Comparison of ENCODE assay signal across 11 cellular contexts in genomic region chr4:82352825-82353370, GRCh38. TPM values are rescaled to one million over a fixed set of nuclear protein-coding genes. Genes with fewer than 3 reads are reported as not detected.
DNase-seq lines count a peak whose midpoint lies in the region; ATAC-seq and TF ChIP-seq lines count a peak whose summit lies in the region.
"Had no signal": no experiment of that assay in that cellular context is flagged by ENCODE, and none has a peak within 500 bp of the region (broad histone marks: within the 10 kb centered on the region; RNA-seq: fewer than 3 reads in every experiment).

No MANE protein-coding gene starts in this region.

- H4K91ac ChIP-seq in mesenchymal stem cell (ENCODE audit: low read length) = no peak overlapping the region

- H3K4me1 ChIP-seq in CD8-positive, alpha-beta memory T cell (ENCODE audit: insufficient read depth, low read length) = peaks cover 23% of the 10 kb centered on the region
- H3K4me1 ChIP-seq in mesenchymal stem cell (ENCODE audit: control insufficient read depth, insufficient read depth, low read depth, low read length) = peaks cover 1% of the 10 kb centered on the region
- H3K4me1 ChIP-seq: SJSA1 had no signal

- H3K9me3 ChIP-seq in CD8-positive, alpha-beta memory T cell (ENCODE audit: low read length) = no peaks in the 10 kb centered on the region
- no peaks in the 10 kb centered on the region for H3K9me3 ChIP-seq in mesenchymal stem cell (ENCODE audit: control insufficient read depth, low read length)
- H3K9me3 ChIP-seq: SJSA1 had no signal

- CTCF ChIA-PET in CD8-positive, alpha-beta memory T cell (lab: Charles Lee) = interaction anchor here (0.8 kb wide), 1 partner anchor 76 kb away, joined by 4 read pairs; no protein-coding TSS in a partner anchor
- CTCF ChIA-PET in WTC11 (lab: Charles Lee) = no interaction called here

- TF ChIP-seq CTCF in WTC11 (IDR thresholded peaks at IDR 0.05) = no peak

- H2BK120ac ChIP-seq in mesenchymal stem cell (ENCODE audit: low read depth, low read length) = no peak overlapping the region

- no peak for DNase-seq in CD8-positive, alpha-beta memory T cell
- DNase-seq in WTC11 (ENCODE audit: low spot score) (no peak), mesenchymal stem cell (peak; percentile 33), islet precursor cell (no peak), NCI-H2107 treated with DMSO at 0.1 percent for 48 hours (lab: John Stamatoyannopoulos, UW; ENCODE audit: unreplicated experiment) (no peak)
- DNase-seq: activated CD4-positive, alpha-beta T cell treated with anti-CD3 and anti-CD28 coated beads, Interleukin-2, amount 50 U/mL, for 48 hours; NCI-H526 had no signal

- peaks cover 9% of the 10 kb centered on the region for H3K79me1 ChIP-seq in mesenchymal stem cell (replicated peaks; ENCODE audit: low read length, poor library complexity, severe bottlenecking)

- no peak overlapping the region for H3K18ac ChIP-seq in mesenchymal stem cell (ENCODE audit: low read depth in 1 of 2, low read length in 2 of 2)

- H3K36me3 ChIP-seq in CD8-positive, alpha-beta memory T cell (ENCODE audit: insufficient read depth, low read length) = peaks cover 49% of the 10 kb centered on the region
- peaks cover 17 to 80% of the 10 kb centered on the region in 2 experiments for H3K36me3 ChIP-seq in mesenchymal stem cell (ENCODE audit: control insufficient read depth in 1 of 2, insufficient read depth in 2 of 2, low read depth in 1 of 2, low read length in 2 of 2)

- no peak overlapping the region for H2BK12ac ChIP-seq in mesenchymal stem cell (ENCODE audit: low read length in 2 of 2)

- H3K4me1 Mint-ChIP-seq in CD8-positive, alpha-beta memory T cell = peaks cover 48 to 78% (median 69%) of the 10 kb centered on the region in 3 donors
- no peaks in the 10 kb centered on the region for H3K4me1 Mint-ChIP-seq in WTC11

- H3K4ac ChIP-seq in mesenchymal stem cell (ENCODE audit: low read depth in 1 of 2, low read length in 2 of 2) = no peak overlapping the region

- peaks cover 8 to 81% (median 25%) of the 10 kb centered on the region in 3 donors for H3K36me3 Mint-ChIP-seq in CD8-positive, alpha-beta memory T cell
- H3K36me3 Mint-ChIP-seq in WTC11 = peaks cover 75% of the 10 kb centered on the region

- no peak overlapping the region for H3K27ac ChIP-seq in CD8-positive, alpha-beta memory T cell (ENCODE audit: low read depth, low read length)
- H3K27ac ChIP-seq in mesenchymal stem cell (ENCODE audit: low read length, poor library complexity, severe bottlenecking) = no peak overlapping the region

- peak overlapping the region in 1 of 7 donors; percentile 32 for H3K4me3 Mint-ChIP-seq in CD8-positive, alpha-beta memory T cell
- no peak overlapping the region for H3K4me3 Mint-ChIP-seq in WTC11

- H3K9ac ChIP-seq in mesenchymal stem cell (ENCODE audit: low read length) = peak overlapping the region; percentile 61

- no peak overlapping the region for H3K4me2 ChIP-seq in mesenchymal stem cell (ENCODE audit: low read length, poor library complexity, severe bottlenecking)

- no peak overlapping the region for H3K23ac ChIP-seq in mesenchymal stem cell (ENCODE audit: low read length in 2 of 2)

- peak overlapping the region in 7 of 8 donors; percentile 26 to 86 (median 66) for H3K27ac Mint-ChIP-seq in CD8-positive, alpha-beta memory T cell
- H3K27ac Mint-ChIP-seq in WTC11 = peak overlapping the region; percentile 65

- H3K27me3 ChIP-seq in CD8-positive, alpha-beta memory T cell (ENCODE audit: insufficient read depth, low read length, poor library complexity, severe bottlenecking) = no peaks in the 10 kb centered on the region
- H3K27me3 ChIP-seq in mesenchymal stem cell (ENCODE audit: control insufficient read depth in 1 of 2, insufficient read depth in 1 of 2, low read length in 2 of 2) = no peaks in the 10 kb centered on the region
- H3K27me3 ChIP-seq: SJSA1 had no signal

- WGBS in mesenchymal stem cell = 73% methylated on average over 2 of the region's 2 CpGs

- no peak overlapping the region for H2BK5ac ChIP-seq in mesenchymal stem cell (ENCODE audit: low read depth, low read length, poor library complexity, severe bottlenecking)

- H3K9me3 Mint-ChIP-seq in CD8-positive, alpha-beta memory T cell = no peaks in the 10 kb centered on the region
- H3K9me3 Mint-ChIP-seq in WTC11 = no peaks in the 10 kb centered on the region

- H4K8ac ChIP-seq in mesenchymal stem cell (ENCODE audit: low read length) = no peak overlapping the region

- no peak overlapping the region for H3K14ac ChIP-seq in mesenchymal stem cell (ENCODE audit: low read length in 2 of 2)

- POLR2A ChIA-PET in CD8-positive, alpha-beta memory T cell (lab: Charles Lee) = no interaction called here
- POLR2A ChIA-PET in WTC11 (lab: Charles Lee) = no interaction called here

- no peak overlapping the region for H2BK15ac ChIP-seq in mesenchymal stem cell (ENCODE audit: low read depth, poor library complexity, severe bottlenecking)

- H3K4me3 ChIP-seq in CD8-positive, alpha-beta memory T cell (ENCODE audit: low read length) = no peak overlapping the region
- no peak overlapping the region for H3K4me3 ChIP-seq in mesenchymal stem cell (ENCODE audit: insufficient read depth in 1 of 2, low read depth in 1 of 2, low read length in 2 of 2)
- H3K4me3 ChIP-seq: SJSA1 had no signal

- no peak overlapping the region for H2AFZ ChIP-seq in mesenchymal stem cell (ENCODE audit: low read depth, low read length)

- H2AK5ac ChIP-seq in mesenchymal stem cell (ENCODE audit: low read length, severe bottlenecking) = no peak overlapping the region

- H3K27me3 Mint-ChIP-seq in CD8-positive, alpha-beta memory T cell = no peaks in the 10 kb centered on the region
- no peaks in the 10 kb centered on the region for H3K27me3 Mint-ChIP-seq in WTC11 (ENCODE audit: low read depth)

- ATAC-seq in GM21619 (IDR thresholded peaks at IDR 0.05; ENCODE audit: unreplicated experiment) = peak; percentile 46
- ATAC-seq in WTC11 = no peak
- no peak for ATAC-seq in HG02973 (IDR thresholded peaks at IDR 0.05; ENCODE audit: unreplicated experiment)
- ATAC-seq in HG03457 (IDR thresholded peaks at IDR 0.05; ENCODE audit: unreplicated experiment) = no peak

TF ChIP-seq in WTC11, 78 proteins besides CTCF, POLR2A, EP300 and RAD21:
- TF ChIP-seq OVOL2 (CRISPR knock-in tag; IDR thresholded peaks at IDR 0.05; ENCODE audit: borderline replicate concordance) (no peak), GTF2I (CRISPR knock-in tag; conservative IDR thresholded peaks at IDR 0.05) (no peak), ZNF532 (CRISPR knock-in tag; IDR thresholded peaks at IDR 0.05; ENCODE audit: borderline replicate concordance) (no peak), ZNF425 (CRISPR knock-in tag; conservative IDR thresholded peaks at IDR 0.05) (no peak), ZNF121 (CRISPR knock-in tag; IDR thresholded peaks at IDR 0.05) (no peak), SMAD3 (CRISPR knock-in tag; IDR thresholded peaks at IDR 0.05; ENCODE audit: borderline replicate concordance) (no peak), ZNF138 (CRISPR knock-in tag; conservative IDR thresholded peaks at IDR 0.05) (no peak), ZNF416 (CRISPR knock-in tag; IDR thresholded peaks at IDR 0.05) (no peak)

RNA-seq across cellular contexts. Expression of gene HNRNPD, which starts 20.9 kb away (rescaled TPM):
- 100 to 1,000 TPM; 452 to 475 TPM for total RNA-seq in CD8-positive, alpha-beta memory T cell
- 271 TPM for polyA plus RNA-seq in CD8-positive, alpha-beta memory T cell
- total RNA-seq in WTC11 (2021) = 493 to 580 TPM (median 496 TPM) in 3 replicates
- 212 TPM for polyA plus RNA-seq in mesenchymal stem cell (2013, experiment 1 of 2)
- 203 TPM for polyA plus RNA-seq in mesenchymal stem cell (2013, experiment 2 of 2)
